ENCODE assay signal across 1 cellular context in genomic region chr1:159941139-159941866, GRCh38.
TF ChIP-seq lines count a peak whose summit lies in the region.

No MANE protein-coding gene starts in this region.

TF ChIP-seq in IMR-90, 13 proteins besides CTCF, POLR2A, EP300 and RAD21:
- TF ChIP-seq CHD1 (IDR thresholded peaks at IDR 0.05; ENCODE audit: low read depth, low read length) = no peak
- no peak for TF ChIP-seq BHLHE40 (IDR thresholded peaks at IDR 0.05; ENCODE audit: low read depth, low read length)
- no peak for TF ChIP-seq MXI1 (IDR thresholded peaks at IDR 0.05; ENCODE audit: borderline replicate concordance, low read depth, low read length)
- no peak for TF ChIP-seq SMC3 (IDR thresholded peaks at IDR 0.05; ENCODE audit: low read depth, low read length)
- no peak for TF ChIP-seq RFX5 (IDR thresholded peaks at IDR 0.05; ENCODE audit: low read depth, low read length)
- TF ChIP-seq NFE2L2 (IDR thresholded peaks at IDR 0.05; ENCODE audit: low read depth, low read length) = no peak
- no peak for TF ChIP-seq MAFK (IDR thresholded peaks at IDR 0.05; ENCODE audit: low read depth, low read length)
- TF ChIP-seq MAZ (IDR thresholded peaks at IDR 0.05; ENCODE audit: borderline replicate concordance, low read depth, low read length) = no peak
- no peak for TF ChIP-seq ELK1 (IDR thresholded peaks at IDR 0.05; ENCODE audit: borderline replicate concordance, low read depth, low read length)
- TF ChIP-seq CEBPB (IDR thresholded peaks at IDR 0.05; ENCODE audit: low read depth, low read length) = no peak
- TF ChIP-seq FOS (IDR thresholded peaks at IDR 0.05; ENCODE audit: low read depth, low read length) = no peak
- TF ChIP-seq USF2 (IDR thresholded peaks at IDR 0.05; ENCODE audit: low read depth, low read length) = no peak
- TF ChIP-seq RCOR1 (IDR thresholded peaks at IDR 0.05; ENCODE audit: insufficient replicate concordance, low read length) = no peak
